9 cellular contexts compared by ENCODE assay signal in the genomic region with DNA sequence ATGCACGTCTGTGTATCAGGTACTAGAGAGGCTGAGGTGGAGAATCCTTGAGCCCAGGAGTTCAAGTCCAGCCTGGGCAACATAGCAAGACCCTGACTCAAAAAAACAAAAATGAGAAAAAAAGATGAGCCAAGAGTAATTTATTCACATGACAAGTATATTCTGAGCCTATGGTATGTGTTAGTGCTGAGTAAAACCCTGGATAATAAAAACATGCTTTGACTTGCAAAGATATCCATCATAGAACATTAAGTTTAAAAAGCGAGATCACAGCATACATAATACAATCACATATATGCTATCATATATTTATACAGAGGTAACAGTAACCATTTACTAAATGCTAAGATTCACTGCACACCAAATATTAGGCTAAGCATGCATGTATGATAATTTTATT. TPM values are rescaled to one million over a fixed set of nuclear protein-coding genes. Genes with fewer than 3 reads are reported as not detected.
"Had no signal": no experiment of that assay in that cellular context is flagged by ENCODE, and none has a peak within 500 bp of the region (broad histone marks: within the 10 kb centered on the region; RNA-seq: fewer than 3 reads in every experiment).

No MANE protein-coding gene starts in this region.

- H3K4me3 Mint-ChIP-seq: GM23338, H9 had no signal

- ATAC-seq: GM23338, K562 had no signal

- H3K4me3 ChIP-seq: GM23338, K562 had no signal

- H3K27ac Mint-ChIP-seq: GM23338, H9 had no signal

- FAIRE-seq: H1, H54, HTR-8/SVneo, K562 had no signal

- DNase-seq: H9, HCEC 1CT, IMR-90 had no signal

RNA-seq across cellular contexts. Expression of gene SLC10A1, which starts 23.9 kb away (rescaled TPM):
- total RNA-seq: GM23338, H1, H9, HT-29, IMR-90, K562 had no signal
- polyA plus RNA-seq: H1, K562 had no signal

RNA-seq across cellular contexts. Expression of gene SMOC1, which starts 58.2 kb away (rescaled TPM):
- total RNA-seq: HT-29 had no signal
- polyA plus RNA-seq: K562 had no signal
